Comparison of ENCODE assay signal across 8 cellular contexts in genomic region chr21:28263974-28264373, GRCh38.
"Had no signal": no experiment of that assay in that cellular context is flagged by ENCODE, and none has a peak within 500 bp of the region (broad histone marks: within the 10 kb centered on the region; RNA-seq: fewer than 3 reads in every experiment).

No MANE protein-coding gene starts in this region.

- H3K4me2 ChIP-seq: GM23338 had no signal

- H2AFZ ChIP-seq: GM23338 had no signal

- H3K27ac ChIP-seq: HL-60 had no signal

- H3K4me3 ChIP-seq: GM23338, K562 had no signal

- ATAC-seq: GM23338, K562 had no signal

- FAIRE-seq: H1, H54, K562 had no signal

- DNase-seq: H9, HCEC 1CT, IMR-90 had no signal
